Comparison of ENCODE assay signal across 13 cellular contexts in the genomic region with DNA sequence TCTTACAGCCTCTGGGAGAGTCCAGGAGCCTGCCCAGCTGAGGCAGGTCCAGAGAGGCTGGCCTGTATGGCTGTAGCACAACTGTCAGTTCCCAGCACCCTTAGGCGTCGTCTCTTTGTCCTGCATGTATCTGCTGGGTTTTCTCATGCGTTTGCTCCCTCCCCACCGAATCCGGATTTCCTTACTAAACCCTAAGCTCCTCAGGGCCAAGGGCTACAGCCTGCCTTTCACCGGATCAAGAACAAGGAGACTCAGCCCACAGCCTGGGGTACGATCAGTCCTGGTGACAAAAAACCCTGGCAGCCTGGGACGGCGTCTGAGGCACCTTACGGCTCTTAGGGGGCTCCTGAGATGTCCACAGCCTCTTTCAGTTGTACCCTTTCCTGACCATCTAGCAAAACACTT. TPM values are rescaled to one million over a fixed set of nuclear protein-coding genes. Genes with fewer than 3 reads are reported as not detected.
A peak's percentile ranks its signal among the peaks of the same experiment; 100 is the strongest.
DNase-seq lines count a peak whose midpoint lies in the region; ATAC-seq, FAIRE-seq and TF ChIP-seq lines count a peak whose summit lies in the region.
"Had no signal": no experiment of that assay in that cellular context is flagged by ENCODE, and none has a peak within 500 bp of the region (broad histone marks: within the 10 kb centered on the region; RNA-seq: fewer than 3 reads in every experiment).

No MANE protein-coding gene starts in this region.

- H3K36me3 ChIP-seq in duodenal mucosa (ENCODE audit: control insufficient read depth in 1 of 2, insufficient read depth in 2 of 2, low read length in 2 of 2) (peaks cover 13 to 46% of the 10 kb centered on the region in 2 donors), osteoblast (ENCODE audit: insufficient read depth, low read length) (peaks cover 27% of the 10 kb centered on the region), transverse colon (peaks cover 0 to 10% (median 0%) of the 10 kb centered on the region in 4 donors)

- no peaks in the 10 kb centered on the region for H4K20me1 ChIP-seq in osteoblast (ENCODE audit: insufficient read depth, low read length)

- no peak for DNase-seq in activated naive CD8-positive, alpha-beta T cell treated with anti-CD3 and anti-CD28 coated beads, Interleukin-2, amount 10 ng/mL, durations not matched to agents 7 days and 5 days
- no peak for DNase-seq in activated naive CD8-positive, alpha-beta T cell treated with anti-CD3 and anti-CD28 coated beads for 36 hours
- DNase-seq in osteoblast (ENCODE audit: insufficient read length, low spot score, missing footprints): peak; percentile 26
- no peak for DNase-seq in transverse colon
- no peak for DNase-seq in GM13976 (ENCODE audit: low spot score)
- no peak for DNase-seq in A172 (ENCODE audit: low spot score)
- no peak for DNase-seq in GM12892 (ENCODE audit: insufficient read length)
- DNase-seq: activated T-cell treated with anti-CD3 and anti-CD28 coated beads, Interleukin-2, amount 50 U/mL, for 1 hour; GDM1; natural killer cell; PC-9 had no signal

- peaks cover 24% of the 10 kb centered on the region for H3K36me3 Mint-ChIP-seq in activated naive CD8-positive, alpha-beta T cell treated with anti-CD3 and anti-CD28 coated beads, Interleukin-2, amount 10 ng/mL, durations not matched to agents 7 days and 5 days
- H3K36me3 Mint-ChIP-seq in activated naive CD8-positive, alpha-beta T cell treated with anti-CD3 and anti-CD28 coated beads for 36 hours: peaks cover 70% of the 10 kb centered on the region
- H3K36me3 Mint-ChIP-seq: natural killer cell had no signal

- no peak for ATAC-seq in activated naive CD8-positive, alpha-beta T cell treated with anti-CD3 and anti-CD28 coated beads, Interleukin-2, amount 10 ng/mL, durations not matched to agents 7 days and 5 days (ENCODE audit: low read depth)
- ATAC-seq: K562, natural killer cell had no signal

- H3K27ac Mint-ChIP-seq in activated naive CD8-positive, alpha-beta T cell treated with anti-CD3 and anti-CD28 coated beads, Interleukin-2, amount 10 ng/mL, durations not matched to agents 7 days and 5 days: peak overlapping the region; percentile 59
- H3K27ac Mint-ChIP-seq in activated naive CD8-positive, alpha-beta T cell treated with anti-CD3 and anti-CD28 coated beads for 36 hours: no peak overlapping the region
- H3K27ac Mint-ChIP-seq: natural killer cell had no signal

- H3K4me1 Mint-ChIP-seq in activated naive CD8-positive, alpha-beta T cell treated with anti-CD3 and anti-CD28 coated beads, Interleukin-2, amount 10 ng/mL, durations not matched to agents 7 days and 5 days: peaks cover 68% of the 10 kb centered on the region
- peaks cover 40% of the 10 kb centered on the region for H3K4me1 Mint-ChIP-seq in activated naive CD8-positive, alpha-beta T cell treated with anti-CD3 and anti-CD28 coated beads for 36 hours

- no peak for TF ChIP-seq EP300 in transverse colon (IDR thresholded peaks at IDR 0.05; ENCODE audit: low read depth)

- 82% methylated on average over 10 of the region's 10 CpGs; no CpG with 5 or more reads in 1 of the 2 donors for WGBS in transverse colon (ENCODE audit: low coverage in 1 of 2), 2 donors

- TF ChIP-seq POLR2A in transverse colon (IDR thresholded peaks at IDR 0.05) (no peak), GM12892 (IDR thresholded peaks at IDR 0.05; ENCODE audit: low read depth, low read length) (no peak)

- H3K27ac ChIP-seq in duodenal mucosa (ENCODE audit: low read depth, low read length) (peak overlapping the region; percentile 76), osteoblast (ENCODE audit: low read depth, low read length) (peak overlapping the region; percentile 97), transverse colon (peak overlapping the region; percentile 77 to 92 (median 90))
- H3K27ac ChIP-seq: PC-9 had no signal

- no peaks in the 10 kb centered on the region for H3K9me3 Mint-ChIP-seq in activated naive CD8-positive, alpha-beta T cell treated with anti-CD3 and anti-CD28 coated beads, Interleukin-2, amount 10 ng/mL, durations not matched to agents 7 days and 5 days
- H3K9me3 Mint-ChIP-seq in activated naive CD8-positive, alpha-beta T cell treated with anti-CD3 and anti-CD28 coated beads for 36 hours: no peaks in the 10 kb centered on the region
- H3K9me3 Mint-ChIP-seq: natural killer cell had no signal

- H3K4me2 ChIP-seq in osteoblast (ENCODE audit: insufficient read depth, low read length): peak overlapping the region; percentile 12
- H3K4me2 ChIP-seq: PC-9 had no signal

- H3K27me3 Mint-ChIP-seq in activated naive CD8-positive, alpha-beta T cell treated with anti-CD3 and anti-CD28 coated beads, Interleukin-2, amount 10 ng/mL, durations not matched to agents 7 days and 5 days: no peaks in the 10 kb centered on the region
- H3K27me3 Mint-ChIP-seq in activated naive CD8-positive, alpha-beta T cell treated with anti-CD3 and anti-CD28 coated beads for 36 hours: peaks cover 5% of the 10 kb centered on the region

- in situ Hi-C loops in transverse colon (cut with MboI; ENCODE audit: low pct_ligation_motif_present in 1 of 4, low pct_unique_long_range_greater_than_20kb in 1 of 4, low sequenced_read_pairs in 3 of 4) (loop anchor here (5.0 to 25.0 kb wide), 3 partner anchors 95 to 178 kb away; no protein-coding TSS in a partner anchor), GM13976 (cut with MboI; ENCODE audit: low sequenced_read_pairs, unreplicated experiment) (no loop called here)

- no peaks in the 10 kb centered on the region for H3K79me2 ChIP-seq in osteoblast (ENCODE audit: insufficient read depth, low read length)

- intact Hi-C loops in transverse colon (cut with DNase I; ENCODE audit: low total_unique reads): no loop called here

- no peak overlapping the region for H3K4me3 ChIP-seq in duodenal mucosa (ENCODE audit: low read depth in 1 of 2, low read length in 2 of 2)
- no peak overlapping the region for H3K4me3 ChIP-seq in osteoblast (ENCODE audit: insufficient read depth, low read length)
- H3K4me3 ChIP-seq in transverse colon: no peak overlapping the region
- H3K4me3 ChIP-seq: K562, PC-9 had no signal

- H3K4me3 Mint-ChIP-seq in activated naive CD8-positive, alpha-beta T cell treated with anti-CD3 and anti-CD28 coated beads, Interleukin-2, amount 10 ng/mL, durations not matched to agents 7 days and 5 days: no peak overlapping the region
- no peak overlapping the region for H3K4me3 Mint-ChIP-seq in activated naive CD8-positive, alpha-beta T cell treated with anti-CD3 and anti-CD28 coated beads for 36 hours
- H3K4me3 Mint-ChIP-seq: natural killer cell had no signal

- POLR2A ChIA-PET in activated naive CD8-positive, alpha-beta T cell treated with anti-CD3 and anti-CD28 coated beads, Interleukin-2, amount 10 ng/mL, durations not matched to agents 7 days and 5 days (lab: Charles Lee): interaction anchor here (0.5 kb wide), 1 partner anchor 288 kb away, joined by 3 read pairs; no protein-coding TSS in a partner anchor

- TF ChIP-seq CTCF in osteoblast (IDR thresholded peaks at IDR 0.05; ENCODE audit: extremely low read depth, low read depth, low read length): no peak
- TF ChIP-seq CTCF in transverse colon (IDR thresholded peaks at IDR 0.05): no peak
- TF ChIP-seq CTCF in GM13976 (IDR thresholded peaks at IDR 0.05; ENCODE audit: borderline replicate concordance, control extremely low read depth, extremely low read depth, insufficient read depth, missing control alignments): no peak

- H3K4me1 ChIP-seq in duodenal mucosa (ENCODE audit: control insufficient read depth in 1 of 2, insufficient read depth in 2 of 2, low read length in 2 of 2) (peaks cover 65 to 75% of the 10 kb centered on the region in 2 donors), osteoblast (ENCODE audit: insufficient read depth, low read length) (peaks cover 83% of the 10 kb centered on the region), transverse colon (peaks cover 24 to 79% (median 49%) of the 10 kb centered on the region in 4 donors)

- H3K27me3 ChIP-seq in duodenal mucosa (ENCODE audit: control insufficient read depth in 1 of 2, insufficient read depth in 2 of 2, low read length in 2 of 2) (no peaks in the 10 kb centered on the region), osteoblast (ENCODE audit: insufficient read depth, low read length) (no peaks in the 10 kb centered on the region), transverse colon (no peaks in the 10 kb centered on the region)

- H3K9ac ChIP-seq in duodenal mucosa (ENCODE audit: low read depth in 1 of 2, low read length in 2 of 2): no peak overlapping the region

- no peak overlapping the region for H2AFZ ChIP-seq in osteoblast (ENCODE audit: low read length)
- H2AFZ ChIP-seq: PC-9 had no signal

- H3K9me3 ChIP-seq in duodenal mucosa (ENCODE audit: control insufficient read depth in 1 of 2, low read length in 2 of 2) (no peaks in the 10 kb centered on the region), osteoblast (ENCODE audit: low read depth, low read length) (no peaks in the 10 kb centered on the region), transverse colon (no peaks in the 10 kb centered on the region)

- no peak for FAIRE-seq in GM12892 (lab: Jason Lieb, UNC)
- FAIRE-seq: K562 had no signal

RNA-seq across cellular contexts. Expression of a gene that starts 12.1 kb away (rescaled TPM):
- total RNA-seq in activated naive CD8-positive, alpha-beta T cell treated with anti-CD3 and anti-CD28 coated beads, Interleukin-2, amount 10 ng/mL, durations not matched to agents 7 days and 5 days: 10 to 100 TPM; 62.1 to 64.3 TPM
- total RNA-seq in activated naive CD8-positive, alpha-beta T cell treated with anti-CD3 and anti-CD28 coated beads for 36 hours: 10 to 100 TPM; 36.7 to 37.8 TPM
- total RNA-seq in osteoblast (18.5 and 19.7 TPM in 2 replicates), transverse colon (10 to 100 TPM in 2 of 4 donors, 1 to 10 TPM in 2; 9.1 to 32.5 (median 14.7) TPM)
- total RNA-seq in A172 (2014; rRNA removed; shearing (Covaris generic)): 7.3 and 12.5 TPM in 2 replicates
- 8.3 TPM for polyA plus RNA-seq in GM12892 (2012; ENCODE audit: missing spikeins)

RNA-seq across cellular contexts. Expression of a gene that starts 25.2 kb away (rescaled TPM):
- total RNA-seq in activated naive CD8-positive, alpha-beta T cell treated with anti-CD3 and anti-CD28 coated beads, Interleukin-2, amount 10 ng/mL, durations not matched to agents 7 days and 5 days: 10 to 100 TPM; 32.0 to 35.5 TPM
- 10 to 100 TPM; 38.4 to 39.0 TPM for total RNA-seq in activated naive CD8-positive, alpha-beta T cell treated with anti-CD3 and anti-CD28 coated beads for 36 hours
- total RNA-seq in osteoblast (59.0 and 61.3 TPM in 2 replicates), transverse colon (10 to 100 TPM in 3 of 4 donors, 1 to 10 TPM in 1; 5.4 to 73.3 (median 36.9) TPM)
- 104 and 128 TPM in 2 replicates for total RNA-seq in A172 (2014; rRNA removed; shearing (Covaris generic))
- 19.0 TPM for polyA plus RNA-seq in GM12892 (2012; ENCODE audit: missing spikeins)

RNA-seq across cellular contexts. Expression of a gene that starts 37.1 kb away (rescaled TPM):
- total RNA-seq in activated naive CD8-positive, alpha-beta T cell treated with anti-CD3 and anti-CD28 coated beads, Interleukin-2, amount 10 ng/mL, durations not matched to agents 7 days and 5 days: 10 to 100 TPM; 45.7 to 46.4 TPM
- 10 to 100 TPM; 34.7 to 35.3 TPM for total RNA-seq in activated naive CD8-positive, alpha-beta T cell treated with anti-CD3 and anti-CD28 coated beads for 36 hours
- total RNA-seq in osteoblast (52.7 and 63.7 TPM in 2 replicates), transverse colon (10 to 100 TPM; 32.4 to 88.8 (median 58.9) TPM)
- 31.2 and 33.2 TPM in 2 replicates for total RNA-seq in A172 (2014; rRNA removed; shearing (Covaris generic))
- 16.9 TPM for polyA plus RNA-seq in GM12892 (2012; ENCODE audit: missing spikeins)

RNA-seq across cellular contexts. Expression of a gene that starts 41.9 kb away (rescaled TPM):
- under 1 TPM; 0.22 to 0.45 TPM for total RNA-seq in activated naive CD8-positive, alpha-beta T cell treated with anti-CD3 and anti-CD28 coated beads, Interleukin-2, amount 10 ng/mL, durations not matched to agents 7 days and 5 days
- under 1 TPM; 0.64 to 0.80 TPM for total RNA-seq in activated naive CD8-positive, alpha-beta T cell treated with anti-CD3 and anti-CD28 coated beads for 36 hours
- 1.1 and 1.5 TPM in 2 replicates for total RNA-seq in osteoblast
- under 1 TPM in 3 of 4 donors, not detected in 1; 0.27 to 0.60 (median 0.48) TPM for total RNA-seq in transverse colon
- 1.7 and 2.2 TPM in 2 replicates for total RNA-seq in A172 (2014; rRNA removed; shearing (Covaris generic))
- not detected for polyA plus RNA-seq in GM12892 (2012; ENCODE audit: missing spikeins)
